18 cellular contexts compared by ENCODE assay signal in the genomic region with DNA sequence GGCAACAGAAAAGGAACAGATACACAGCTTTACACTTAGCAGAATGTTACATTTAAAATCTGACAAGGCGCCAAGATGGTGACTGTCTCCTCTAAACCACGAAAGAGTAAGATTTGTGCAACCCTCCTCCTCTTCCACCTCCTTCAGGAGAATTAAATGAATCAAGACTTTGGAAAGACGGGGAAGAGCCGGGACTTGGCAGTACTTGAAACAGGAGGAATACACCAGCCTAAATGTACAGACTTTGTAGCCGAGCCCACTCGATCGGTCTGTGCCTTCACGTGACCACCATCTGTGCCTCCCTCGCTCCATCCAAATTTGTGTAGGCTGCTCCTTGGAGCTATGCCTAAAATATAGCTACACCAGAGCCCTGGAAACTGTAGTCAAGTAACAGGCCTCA. TPM values are rescaled to one million over a fixed set of nuclear protein-coding genes. Genes with fewer than 3 reads are reported as not detected.
A peak's percentile ranks its signal among the peaks of the same experiment; 100 is the strongest.
DNase-seq lines count a peak whose midpoint lies in the region; ATAC-seq and TF ChIP-seq lines count a peak whose summit lies in the region.
"Had no signal": no experiment of that assay in that cellular context is flagged by ENCODE, and none has a peak within 500 bp of the region (broad histone marks: within the 10 kb centered on the region; RNA-seq: fewer than 3 reads in every experiment).

No MANE protein-coding gene starts in this region.

- H3K4me3 ChIP-seq in cardiac fibroblast (replicated peaks in 1 of 2; ENCODE audit: low read depth in 2 of 2, low read length in 2 of 2) (no peak overlapping the region), aorta (ENCODE audit: low read length in 2 of 2) (no peak overlapping the region)
- H3K4me3 ChIP-seq: colonic mucosa, stomach had no signal

- no peaks in the 10 kb centered on the region for H3K27me3 ChIP-seq in aorta (ENCODE audit: control insufficient read depth in 1 of 2, insufficient read depth in 2 of 2, low read length in 1 of 2)
- H3K27me3 ChIP-seq: colonic mucosa, stomach had no signal

- no peaks in the 10 kb centered on the region for H3K9me3 ChIP-seq in aorta (ENCODE audit: control insufficient read depth, low read length)
- H3K9me3 ChIP-seq: colonic mucosa, stomach had no signal

- H3K27ac ChIP-seq in aorta (ENCODE audit: low read depth in 1 of 2, low read length in 2 of 2) = no peak overlapping the region
- H3K27ac ChIP-seq: colonic mucosa, stomach had no signal

- WGBS in aorta, 2 donors = 88 to 93% methylated on average over 9 of the region's 9 CpGs

- H3K27ac Mint-ChIP-seq in mesothelial cell of epicardium = peak overlapping the region; percentile 23
- H3K27ac Mint-ChIP-seq: activated naive CD8-positive, alpha-beta T cell treated with anti-CD3 and anti-CD28 coated beads, Interleukin-2, amount 10 ng/mL, durations not matched to agents 7 days and 5 days; B cell had no signal

- no peaks in the 10 kb centered on the region for H3K4me1 ChIP-seq in aorta (ENCODE audit: control insufficient read depth in 1 of 2, insufficient read depth in 2 of 2, low read length in 2 of 2)
- H3K4me1 ChIP-seq: colonic mucosa had no signal

- H3K36me3 ChIP-seq in aorta (ENCODE audit: control insufficient read depth in 1 of 2, insufficient read depth in 2 of 2, low read length in 1 of 2) = no peaks in the 10 kb centered on the region
- H3K36me3 ChIP-seq: colonic mucosa, stomach had no signal

- TF ChIP-seq CTCF in cardiac fibroblast (IDR thresholded peaks at IDR 0.05; ENCODE audit: low read depth, low read length) = no peak
- TF ChIP-seq CTCF in mesothelial cell of epicardium (IDR thresholded peaks at IDR 0.05; ENCODE audit: unreplicated experiment) = no peak

- no peaks in the 10 kb centered on the region for H3K36me3 Mint-ChIP-seq in mesothelial cell of epicardium
- H3K36me3 Mint-ChIP-seq: activated naive CD8-positive, alpha-beta T cell treated with anti-CD3 and anti-CD28 coated beads, Interleukin-2, amount 10 ng/mL, durations not matched to agents 7 days and 5 days had no signal

- peak; percentile 73 for DNase-seq in DMS 273 treated with DMSO at 0.1 percent for 48 hours (lab: John Stamatoyannopoulos, UW)
- DNase-seq in NCI-H446 (lab: John Stamatoyannopoulos, UW) = peak; percentile 82 to 94
- DNase-seq in cardiac fibroblast (ENCODE audit: low read depth in 2 of 2) = peak; percentile 40 to 56
- no peak for DNase-seq in mesothelial cell of epicardium (ENCODE audit: low spot score in 2 of 2, unreplicated experiment in 2 of 2)
- DNase-seq in sciatic nerve (ENCODE audit: low spot score) = no peak
- DNase-seq in KBM-7 = no peak
- DNase-seq in aorta = no peak
- DNase-seq: activated naive CD8-positive, alpha-beta T cell treated with anti-CD3 and anti-CD28 coated beads, Interleukin-2, amount 10 ng/mL, durations not matched to agents 7 days and 5 days; activated T-cell treated with anti-CD3 and anti-CD28 coated beads, Interleukin-2, amount 50 U/mL, for 1 hour; colonic mucosa; Karpas-422; left colon; NCI-H1436; NCI-H510A treated with DMSO at 0.1 percent for 48 hours; stimulated activated CD4-positive, alpha-beta T cell treated with anti-CD3 and anti-CD28 coated beads, Interleukin-15, amount 100 ng/mL, for 24 hours; stomach had no signal

- H3K27me3 Mint-ChIP-seq in mesothelial cell of epicardium (ENCODE audit: low read depth) = peaks cover 2% of the 10 kb centered on the region

- no peak overlapping the region for H3K4me3 Mint-ChIP-seq in mesothelial cell of epicardium
- H3K4me3 Mint-ChIP-seq: activated naive CD8-positive, alpha-beta T cell treated with anti-CD3 and anti-CD28 coated beads, Interleukin-2, amount 10 ng/mL, durations not matched to agents 7 days and 5 days; B cell had no signal

- ATAC-seq in sciatic nerve (no peak), aorta (ENCODE audit: low FRiP score) (no peak), GM18858 (IDR thresholded peaks at IDR 0.05; ENCODE audit: unreplicated experiment) (no peak)
- ATAC-seq: left colon had no signal

- intact Hi-C loops in sciatic nerve (cut with DNase I) = no loop called here
- intact Hi-C loops in aorta (cut with DNase I) = no loop called here

- peaks cover 21% of the 10 kb centered on the region for H3K4me1 Mint-ChIP-seq in mesothelial cell of epicardium
- H3K4me1 Mint-ChIP-seq: B cell had no signal

- in situ Hi-C loops in KBM-7 (cut with MboI; ENCODE audit: low pct_unique_long_range_greater_than_20kb, low sequenced_read_pairs) = no loop called here

- no peaks in the 10 kb centered on the region for H3K9me3 Mint-ChIP-seq in mesothelial cell of epicardium
- H3K9me3 Mint-ChIP-seq: activated naive CD8-positive, alpha-beta T cell treated with anti-CD3 and anti-CD28 coated beads, Interleukin-2, amount 10 ng/mL, durations not matched to agents 7 days and 5 days had no signal

RNA-seq across cellular contexts. Expression of gene SSPN, which starts 38.2 kb away (rescaled TPM):
- total RNA-seq in mesothelial cell of epicardium (19.4 to 26.8 TPM (median 23.1 TPM) in 3 replicates), sciatic nerve (119 TPM), aorta (100 to 1,000 TPM in 1 of 2 donors, 10 to 100 TPM in 1; 43.9 to 109 TPM)
- 10 to 100 TPM; 24.5 to 27.3 TPM for polyA plus RNA-seq in aorta
- total RNA-seq: activated naive CD8-positive, alpha-beta T cell treated with anti-CD3 and anti-CD28 coated beads, Interleukin-2, amount 10 ng/mL, durations not matched to agents 7 days and 5 days had no signal

Comparison
In these comparisons a context has a peak if more than half of its experiments do, and no peak if none do; other contexts are left out.
1. DNase-seq: peak in DMS 273 treated with DMSO at 0.1 percent for 48 hours (single experiment), NCI-H446 (2 of 2) and cardiac fibroblast (2 of 2); none in mesothelial cell of epicardium (0 of 2), sciatic nerve (single experiment), KBM-7 (single experiment) and aorta (0 of 2).